Comparison of ENCODE assay signal across 15 cellular contexts in genomic region chr20:48531505-48531904, GRCh38.
"Had no signal": no experiment of that assay in that cellular context is flagged by ENCODE, and none has a peak within 500 bp of the region (broad histone marks: within the 10 kb centered on the region; RNA-seq: fewer than 3 reads in every experiment).

No MANE protein-coding gene starts in this region.

- H3K4me1 Mint-ChIP-seq: stimulated activated effector memory CD8-positive, alpha-beta T cell treated with anti-CD3 and anti-CD28 coated beads, Interleukin-12 subunit alpha, Interleukin-12 subunit beta, amount 100 ng/mL, for 72 hours had no signal

- H3K27ac Mint-ChIP-seq: activated CD8-positive, alpha-beta T cell treated with anti-CD3 and anti-CD28 coated beads for 36 hours; effector memory CD8-positive, alpha-beta T cell; mesothelial cell of epicardium; natural killer cell treated with Interleukin-12 subunit alpha and Interleukin-12 subunit beta and Interleukin-15 and Interleukin-18, amount 100 ng/mL, for 72 hours; stimulated activated effector memory CD8-positive, alpha-beta T cell treated with anti-CD3 and anti-CD28 coated beads, Interleukin-12 subunit alpha, Interleukin-12 subunit beta, amount 100 ng/mL, for 72 hours had no signal

- H3K4me3 Mint-ChIP-seq: activated CD8-positive, alpha-beta T cell treated with anti-CD3 and anti-CD28 coated beads for 36 hours; effector memory CD8-positive, alpha-beta T cell; mesothelial cell of epicardium; natural killer cell treated with Interleukin-12 subunit alpha and Interleukin-12 subunit beta and Interleukin-15 and Interleukin-18, amount 100 ng/mL, for 72 hours; stimulated activated effector memory CD8-positive, alpha-beta T cell treated with anti-CD3 and anti-CD28 coated beads, Interleukin-12 subunit alpha, Interleukin-12 subunit beta, amount 100 ng/mL, for 72 hours had no signal

- DNase-seq: activated CD4-positive, alpha-beta T cell treated with anti-CD3 and anti-CD28 coated beads for 48 hours; activated CD4-positive, CD25-positive, alpha-beta regulatory T cell; activated CD8-positive, alpha-beta T cell treated with anti-CD3 and anti-CD28 coated beads for 36 hours; activated naive CD4-positive, alpha-beta T cell treated with anti-CD3 and anti-CD28 coated beads, Interleukin-2, amount 50 U/mL, for 16 hours; activated T-cell treated with anti-CD3 and anti-CD28 coated beads, Interleukin-2, amount 50 U/mL, for 1 hour; effector memory CD8-positive, alpha-beta T cell; left lung; stimulated activated CD4-positive, alpha-beta T cell treated with anti-CD3 and anti-CD28 coated beads, Interleukin-4, amount 100 ng/mL, for 24 hours; T-helper 1 cell; T-helper 9 cell had no signal

- H3K9me3 Mint-ChIP-seq: activated CD8-positive, alpha-beta T cell treated with anti-CD3 and anti-CD28 coated beads for 36 hours; effector memory CD8-positive, alpha-beta T cell; mesothelial cell of epicardium; natural killer cell treated with Interleukin-12 subunit alpha and Interleukin-12 subunit beta and Interleukin-15 and Interleukin-18, amount 100 ng/mL, for 72 hours; stimulated activated effector memory CD8-positive, alpha-beta T cell treated with anti-CD3 and anti-CD28 coated beads, Interleukin-12 subunit alpha, Interleukin-12 subunit beta, amount 100 ng/mL, for 72 hours had no signal

- H3K36me3 Mint-ChIP-seq: mesothelial cell of epicardium; natural killer cell treated with Interleukin-12 subunit alpha and Interleukin-12 subunit beta and Interleukin-15 and Interleukin-18, amount 100 ng/mL, for 72 hours; stimulated activated effector memory CD8-positive, alpha-beta T cell treated with anti-CD3 and anti-CD28 coated beads, Interleukin-12 subunit alpha, Interleukin-12 subunit beta, amount 100 ng/mL, for 72 hours had no signal

- FAIRE-seq: frontal cortex had no signal

- ATAC-seq: activated CD8-positive, alpha-beta T cell treated with anti-CD3 and anti-CD28 coated beads for 36 hours; effector memory CD8-positive, alpha-beta T cell; natural killer cell treated with Interleukin-12 subunit alpha and Interleukin-12 subunit beta and Interleukin-15 and Interleukin-18, amount 100 ng/mL, for 72 hours; sciatic nerve; stimulated activated effector memory CD8-positive, alpha-beta T cell treated with anti-CD3 and anti-CD28 coated beads, Interleukin-12 subunit alpha, Interleukin-12 subunit beta, amount 100 ng/mL, for 72 hours had no signal
